Comparison of ENCODE assay signal across 9 cellular contexts in genomic region chr6:14727494-14728395, GRCh38.
DNase-seq lines count a peak whose midpoint lies in the region; ATAC-seq and TF ChIP-seq lines count a peak whose summit lies in the region.
"Had no signal": no experiment of that assay in that cellular context is flagged by ENCODE, and none has a peak within 500 bp of the region (broad histone marks: within the 10 kb centered on the region; RNA-seq: fewer than 3 reads in every experiment).

No MANE protein-coding gene starts in this region.

- 49 to 69% methylated on average over 7 of the region's 7 CpGs for WGBS in lung, 2 donors

- H3K9me3 ChIP-seq in lung (ENCODE audit: control insufficient read depth in 2 of 2, insufficient read depth in 1 of 2, low read length in 1 of 2) (no peaks in the 10 kb centered on the region), uterus (no peaks in the 10 kb centered on the region), HAP-1 (no peaks in the 10 kb centered on the region)
- H3K9me3 ChIP-seq: SK-N-SH had no signal

- H3K36me3 ChIP-seq in lung (ENCODE audit: control insufficient read depth in 2 of 2, insufficient read depth in 2 of 2, low read length in 2 of 2): no peaks in the 10 kb centered on the region
- no peaks in the 10 kb centered on the region for H3K36me3 ChIP-seq in uterus
- H3K36me3 ChIP-seq in HAP-1 (replicated peaks): no peaks in the 10 kb centered on the region

- H3K27me3 Mint-ChIP-seq in activated T-helper 17 cell treated with anti-CD3 and anti-CD28 coated beads, Interleukin-2, amount 50 U/mL, for 72 hours: no peaks in the 10 kb centered on the region

- peak; percentile 14 to 17 for DNase-seq in activated T-cell treated with anti-CD3 and anti-CD28 coated beads, Interleukin-2, amount 50 U/mL, for 48 hours
- no peak for DNase-seq in activated T-cell treated with anti-CD3 and anti-CD28 coated beads, Interleukin-2, amount 50 U/mL, for 1 hour
- DNase-seq in lung (ENCODE audit: low spot score) (peak; percentile 36), uterus (no peak), HAP-1 (ENCODE audit: low spot score in 2 of 2) (no peak)
- DNase-seq: SK-N-SH had no signal

- H3K4me3 Mint-ChIP-seq in activated T-helper 17 cell treated with anti-CD3 and anti-CD28 coated beads, Interleukin-2, amount 50 U/mL, for 72 hours: peak overlapping the region; percentile 78

- TF ChIP-seq CTCF in lung (IDR thresholded peaks at IDR 0.05; ENCODE audit: control extremely low read depth, extremely low read depth) (no peak), uterus (IDR thresholded peaks at IDR 0.05) (no peak)

- H3K4me1 ChIP-seq in lung (ENCODE audit: control insufficient read depth in 2 of 2, insufficient read depth in 2 of 2, low read length in 2 of 2) (no peaks in the 10 kb centered on the region), uterus (peaks cover 0 to 5% of the 10 kb centered on the region in 2 donors), HAP-1 (peaks cover 4% of the 10 kb centered on the region)

- peaks cover 47% of the 10 kb centered on the region for H3K4me1 Mint-ChIP-seq in activated T-helper 17 cell treated with anti-CD3 and anti-CD28 coated beads, Interleukin-2, amount 50 U/mL, for 72 hours

- peaks cover 16% of the 10 kb centered on the region for H3K36me3 Mint-ChIP-seq in activated T-helper 17 cell treated with anti-CD3 and anti-CD28 coated beads, Interleukin-2, amount 50 U/mL, for 72 hours (ENCODE audit: low read depth)

- H3K27me3 ChIP-seq in lung (ENCODE audit: control insufficient read depth, insufficient read depth) (no peaks in the 10 kb centered on the region), uterus (no peaks in the 10 kb centered on the region), HAP-1 (ENCODE audit: low read depth) (no peaks in the 10 kb centered on the region)

- no peak for ATAC-seq in activated T-helper 17 cell treated with anti-CD3 and anti-CD28 coated beads, Interleukin-2, amount 50 U/mL, for 72 hours (replicated peaks)
- ATAC-seq in lung (ENCODE audit: insufficient read depth, low FRiP score) (peak; percentile 48), GM21447 (IDR thresholded peaks at IDR 0.05; ENCODE audit: unreplicated experiment) (no peak), GM18867 (IDR thresholded peaks at IDR 0.05; ENCODE audit: unreplicated experiment) (no peak)

- no peak overlapping the region for H3K4me3 ChIP-seq in lung
- no peak overlapping the region for H3K4me3 ChIP-seq in uterus
- H3K4me3 ChIP-seq in HAP-1: no peak overlapping the region

- H3K27ac ChIP-seq in lung (ENCODE audit: low read depth in 1 of 2, low read length in 1 of 2): peak overlapping the region in 1 of 2 donors; percentile 3
- H3K27ac ChIP-seq in uterus: peak overlapping the region; percentile 18 to 28

- no peak for TF ChIP-seq POLR2A in uterus (IDR thresholded peaks at IDR 0.05)

- H3K9me3 Mint-ChIP-seq in activated T-helper 17 cell treated with anti-CD3 and anti-CD28 coated beads, Interleukin-2, amount 50 U/mL, for 72 hours: no peaks in the 10 kb centered on the region

- in situ Hi-C loops in HAP-1 (cut with MboI; ENCODE audit: low sequenced_read_pairs): no loop called here

- intact Hi-C loops in uterus (cut with DNase I; ENCODE audit: low total_unique reads): no loop called here

- H3K27ac Mint-ChIP-seq in activated T-helper 17 cell treated with anti-CD3 and anti-CD28 coated beads, Interleukin-2, amount 50 U/mL, for 72 hours: peak overlapping the region; percentile 100

Comparison
In these comparisons a context has a peak if more than half of its experiments do, and no peak if none do; other contexts are left out.
1. DNase-seq: peak in activated T-cell treated with anti-CD3 and anti-CD28 coated beads, Interleukin-2, amount 50 U/mL, for 48 hours (2 of 2) and lung (single experiment); none in activated T-cell treated with anti-CD3 and anti-CD28 coated beads, Interleukin-2, amount 50 U/mL, for 1 hour (single experiment), uterus (0 of 2) and HAP-1 (0 of 2).